Comparison of ENCODE assay signal across 13 cellular contexts in the genomic region with DNA sequence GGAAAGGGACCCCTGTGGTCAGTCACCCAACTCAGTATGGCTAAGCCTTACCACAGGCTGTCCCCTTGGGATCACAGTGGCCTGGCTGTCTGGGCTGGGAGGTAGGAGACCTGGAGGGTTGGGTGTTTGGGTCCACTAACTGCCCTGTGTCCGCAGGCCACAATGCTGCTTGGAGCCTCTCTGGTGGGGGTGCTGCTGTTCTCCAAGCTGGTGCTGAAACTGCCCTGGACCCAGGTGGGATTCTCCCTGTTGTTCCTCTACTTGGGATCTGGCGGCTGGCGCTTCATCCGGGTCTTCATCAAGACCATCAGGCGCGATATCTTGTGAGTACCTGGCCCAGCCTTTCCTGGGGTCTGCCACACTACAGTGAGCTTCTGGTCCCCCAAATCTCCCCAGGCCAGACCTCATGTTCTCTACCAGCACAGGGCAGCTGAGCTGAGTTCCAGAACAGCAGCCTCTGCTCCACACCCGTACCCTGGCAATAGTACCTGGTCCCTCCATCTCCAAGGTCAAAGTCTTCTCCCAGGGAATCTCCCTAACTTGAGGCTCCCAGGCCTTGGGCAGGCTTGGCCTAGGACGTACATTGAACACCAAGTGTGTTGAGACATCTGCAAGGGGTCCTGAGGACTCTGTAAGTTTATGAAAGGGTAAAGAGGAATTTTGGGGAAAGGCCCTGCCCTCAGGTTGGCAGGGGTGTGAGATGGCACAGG.
"Had no signal": no experiment of that assay in that cellular context is flagged by ENCODE, and none has a peak within 500 bp of the region (broad histone marks: within the 10 kb centered on the region; RNA-seq: fewer than 3 reads in every experiment).

No MANE protein-coding gene starts in this region.

- H3K27ac Mint-ChIP-seq: natural killer cell, type B pancreatic cell had no signal

- DNase-seq: effector memory CD8-positive, alpha-beta T cell; gastrocnemius medialis; islet precursor cell; mammary epithelial cell; mucosa of descending colon; natural killer cell; posterior cingulate gyrus; stimulated activated CD4-positive, alpha-beta T cell treated with anti-CD3 and anti-CD28 coated beads, Interleukin-2, amount 100 ng/mL, for 24 hours; stimulated activated naive CD4-positive, alpha-beta T cell had no signal

- H3K36me3 Mint-ChIP-seq: natural killer cell, type B pancreatic cell had no signal

- H3K9me3 Mint-ChIP-seq: effector memory CD8-positive, alpha-beta T cell; natural killer cell; type B pancreatic cell had no signal

- ATAC-seq: effector memory CD8-positive, alpha-beta T cell; gastrocnemius medialis; left lobe of liver; mucosa of descending colon; natural killer cell; sciatic nerve had no signal

- H3K4me3 Mint-ChIP-seq: effector memory CD8-positive, alpha-beta T cell; natural killer cell; type B pancreatic cell had no signal

- H3K27me3 Mint-ChIP-seq: effector memory CD8-positive, alpha-beta T cell; type B pancreatic cell had no signal

- H3K9me3 ChIP-seq: esophagus muscularis mucosa, gastrocnemius medialis, mucosa of descending colon had no signal
